27 cellular contexts compared by ENCODE assay signal in genomic region chr20:39137299-39137698, GRCh38.
"Had no signal": no experiment of that assay in that cellular context is flagged by ENCODE, and none has a peak within 500 bp of the region (broad histone marks: within the 10 kb centered on the region; RNA-seq: fewer than 3 reads in every experiment).

No MANE protein-coding gene starts in this region.

- DNase-seq: colonic mucosa; cortex of kidney; effector CD8-positive, alpha-beta T cell; effector memory CD8-positive, alpha-beta T cell; endodermal cell; erythroblast; esophagus squamous epithelium; foreskin fibroblast; foreskin melanocyte; gastrocnemius medialis; glutamatergic neuron; head of caudate nucleus; heart right ventricle; hippocampal formation; left cardiac atrium; left lung; left ventricle myocardium superior; lower lobe of right lung; mesenchymal stem cell; mucosa of descending colon had no signal

- H3K4me3 Mint-ChIP-seq: dendritic cell treated with granulocyte-macrophage colony-stimulating factor and Interleukin-4, amounts not matched to agents 40 ng/mL and 50 ng/mL, for 4 days; effector memory CD8-positive, alpha-beta T cell; endodermal cell; mesothelial cell of epicardium had no signal

- FAIRE-seq: endometrium, islet of Langerhans, keratinocyte had no signal

- H3K36me3 Mint-ChIP-seq: mesothelial cell of epicardium had no signal

- H3K36me3 ChIP-seq: colonic mucosa, esophagus squamous epithelium, gastrocnemius medialis, heart right ventricle, left lung, lower lobe of right lung had no signal

- H3K27me3 Mint-ChIP-seq: dendritic cell treated with granulocyte-macrophage colony-stimulating factor and Interleukin-4, amounts not matched to agents 40 ng/mL and 50 ng/mL, for 4 days had no signal

- H3K4me3 ChIP-seq: colonic mucosa, esophagus squamous epithelium, gastrocnemius medialis, heart right ventricle, left lung, lower lobe of right lung, mucosa of descending colon had no signal

- H3K9me3 ChIP-seq: colonic mucosa, esophagus squamous epithelium, gastrocnemius medialis, heart right ventricle, left lung, lower lobe of right lung, mucosa of descending colon had no signal

- H3K4me1 Mint-ChIP-seq: endodermal cell, mesothelial cell of epicardium had no signal

- H3K27me3 ChIP-seq: colonic mucosa, gastrocnemius medialis had no signal

- H3K9me3 Mint-ChIP-seq: dendritic cell treated with granulocyte-macrophage colony-stimulating factor and Interleukin-4, amounts not matched to agents 40 ng/mL and 50 ng/mL, for 4 days; effector memory CD8-positive, alpha-beta T cell; endodermal cell; mesothelial cell of epicardium had no signal

- H3K4me1 ChIP-seq: colonic mucosa, esophagus squamous epithelium, gastrocnemius medialis, heart right ventricle, left lung, lower lobe of right lung had no signal

- H3K27ac Mint-ChIP-seq: dendritic cell treated with granulocyte-macrophage colony-stimulating factor and Interleukin-4, amounts not matched to agents 40 ng/mL and 50 ng/mL, for 4 days; effector memory CD8-positive, alpha-beta T cell; endodermal cell; mesothelial cell of epicardium had no signal

- H3K27ac ChIP-seq: colonic mucosa, epithelial cell of prostate, esophagus squamous epithelium, gastrocnemius medialis, heart right ventricle, left lung, lower lobe of right lung had no signal

- ATAC-seq: effector memory CD8-positive, alpha-beta T cell; esophagus mucosa; gastrocnemius medialis; heart right ventricle; left cardiac atrium; left lung; left ventricle myocardium superior; lower lobe of right lung; mucosa of descending colon had no signal
